Comparison of ENCODE assay signal across 9 cellular contexts in genomic region chr9:96232539-96233241, GRCh38.
DNase-seq lines count a peak whose midpoint lies in the region; ATAC-seq and TF ChIP-seq lines count a peak whose summit lies in the region.
"Had no signal": no experiment of that assay in that cellular context is flagged by ENCODE, and none has a peak within 500 bp of the region (broad histone marks: within the 10 kb centered on the region; RNA-seq: fewer than 3 reads in every experiment).

No MANE protein-coding gene starts in this region.

- H3K27ac ChIP-seq in fibroblast of lung (ENCODE audit: insufficient read depth, low read length), result no peak overlapping the region

- H3K9ac ChIP-seq in fibroblast of lung (ENCODE audit: insufficient read depth, low read length), result no peak overlapping the region

- peak overlapping the region; percentile 46 for H2AFZ ChIP-seq in fibroblast of lung (ENCODE audit: low read length)

- no peak overlapping the region for H3K27ac Mint-ChIP-seq in activated CD8-positive, alpha-beta memory T cell treated with anti-CD3 and anti-CD28 coated beads, Interleukin-2, amount 10 ng/mL, durations not matched to agents 7 days and 5 days
- H3K27ac Mint-ChIP-seq in WTC11 (no peak overlapping the region), natural killer cell (no peak overlapping the region)
- H3K27ac Mint-ChIP-seq: stimulated activated naive CD8-positive, alpha-beta T cell treated with anti-CD3 and anti-CD28 coated beads, Interleukin-15, Interleukin-2, amounts not matched to agents 100 ng/mL and 50 ng/mL, for 24 hours had no signal

- peak; percentile 48 for DNase-seq in activated CD8-positive, alpha-beta memory T cell treated with anti-CD3 and anti-CD28 coated beads, Interleukin-2, amount 10 ng/mL, durations not matched to agents 7 days and 5 days
- no peak for DNase-seq in activated CD8-positive, alpha-beta memory T cell treated with anti-CD3 and anti-CD28 coated beads for 24 hours
- peak; percentile 70 for DNase-seq in NAMALWA (ENCODE audit: low spot score)
- DNase-seq in WTC11 (ENCODE audit: low spot score), result peak; percentile 48
- peak in 1 of 2 donors; percentile 91 for DNase-seq in fibroblast of lung (ENCODE audit: low read depth in 2 of 2)
- no peak for DNase-seq in natural killer cell
- DNase-seq in NK-92 (lab: John Stamatoyannopoulos, UW; ENCODE audit: unreplicated experiment), result no peak
- no peak for DNase-seq in OCI-M2 (lab: John Stamatoyannopoulos, UW; ENCODE audit: unreplicated experiment)

- H3K4me1 Mint-ChIP-seq in activated CD8-positive, alpha-beta memory T cell treated with anti-CD3 and anti-CD28 coated beads, Interleukin-2, amount 10 ng/mL, durations not matched to agents 7 days and 5 days, result no peaks in the 10 kb centered on the region
- no peaks in the 10 kb centered on the region for H3K4me1 Mint-ChIP-seq in WTC11
- H3K4me1 Mint-ChIP-seq in natural killer cell, result peaks cover 0 to 6% of the 10 kb centered on the region in 2 donors

- H3K4me3 ChIP-seq in fibroblast of lung (replicated peaks in 1 of 4; ENCODE audit: control extremely low read depth in 1 of 4, insufficient read depth in 1 of 4, low read depth in 3 of 4, low read length in 4 of 4), result no peak overlapping the region

- no peak overlapping the region for H3K4me3 Mint-ChIP-seq in activated CD8-positive, alpha-beta memory T cell treated with anti-CD3 and anti-CD28 coated beads, Interleukin-2, amount 10 ng/mL, durations not matched to agents 7 days and 5 days
- H3K4me3 Mint-ChIP-seq in WTC11, result no peak overlapping the region
- H3K4me3 Mint-ChIP-seq in natural killer cell, result no peak overlapping the region
- H3K4me3 Mint-ChIP-seq: stimulated activated naive CD8-positive, alpha-beta T cell treated with anti-CD3 and anti-CD28 coated beads, Interleukin-15, Interleukin-2, amounts not matched to agents 100 ng/mL and 50 ng/mL, for 24 hours had no signal

- peak; percentile 69; the same call in 1 of the 2 replicates for TF ChIP-seq CTCF in WTC11 (IDR thresholded peaks at IDR 0.05)
- TF ChIP-seq CTCF in fibroblast of lung (conservative IDR thresholded peaks at IDR 0.05 in 1 of 2, IDR thresholded peaks at IDR 0.05 in 1 of 2; ENCODE audit: low read depth in 1 of 2, low read length in 2 of 2), result peak; percentile 95 to 98
- peak; percentile 80 for TF ChIP-seq CTCF in natural killer cell (IDR thresholded peaks at IDR 0.05)

- H3K27me3 ChIP-seq in fibroblast of lung (ENCODE audit: control insufficient read depth, insufficient read depth, low read length), result peaks cover 4% of the 10 kb centered on the region

- ATAC-seq in activated CD8-positive, alpha-beta memory T cell treated with anti-CD3 and anti-CD28 coated beads, Interleukin-2, amount 10 ng/mL, durations not matched to agents 7 days and 5 days, result peak; percentile 78
- peak; percentile 96 for ATAC-seq in WTC11
- ATAC-seq in natural killer cell, result peak; percentile 66 to 85 (median 73)

- peaks cover 3% of the 10 kb centered on the region for H3K9me3 Mint-ChIP-seq in activated CD8-positive, alpha-beta memory T cell treated with anti-CD3 and anti-CD28 coated beads, Interleukin-2, amount 10 ng/mL, durations not matched to agents 7 days and 5 days (ENCODE audit: low read depth)
- H3K9me3 Mint-ChIP-seq in WTC11 (peaks cover 21% of the 10 kb centered on the region), natural killer cell (no peaks in the 10 kb centered on the region)

- H4K20me1 ChIP-seq in fibroblast of lung (ENCODE audit: control insufficient read depth, extremely low read depth, insufficient read depth, low read length), result no peaks in the 10 kb centered on the region

- H3K27me3 Mint-ChIP-seq in activated CD8-positive, alpha-beta memory T cell treated with anti-CD3 and anti-CD28 coated beads, Interleukin-2, amount 10 ng/mL, durations not matched to agents 7 days and 5 days, result peaks cover 72% of the 10 kb centered on the region
- H3K27me3 Mint-ChIP-seq in WTC11 (ENCODE audit: low read depth) (no peaks in the 10 kb centered on the region), natural killer cell (ENCODE audit: low read depth in 2 of 2) (peaks cover 41 to 59% of the 10 kb centered on the region in 2 donors)

- POLR2A ChIA-PET in WTC11 (lab: Charles Lee), result no interaction called here

- intact Hi-C loops in natural killer cell (cut with micrococcal nuclease), result loop anchor here (1.0 kb wide), 1 partner anchor 85 kb away; no protein-coding TSS in a partner anchor

- H3K79me2 ChIP-seq in fibroblast of lung (ENCODE audit: control insufficient read depth, insufficient read depth, low read length), result no peaks in the 10 kb centered on the region

- H3K4me2 ChIP-seq in fibroblast of lung (ENCODE audit: extremely low read depth, insufficient read depth, low read length), result peak overlapping the region; percentile 40

- no peaks in the 10 kb centered on the region for H3K36me3 ChIP-seq in fibroblast of lung (ENCODE audit: control insufficient read depth, insufficient read depth, low read length)

- CTCF ChIA-PET in activated CD8-positive, alpha-beta memory T cell treated with anti-CD3 and anti-CD28 coated beads, Interleukin-2, amount 10 ng/mL, durations not matched to agents 7 days and 5 days (lab: Charles Lee), result interaction anchor here (0.6 to 2.2 kb wide), 16 partner anchors 11 to 1196 kb away, joined by 3 to 24 read pairs (median 4); no protein-coding TSS in a partner anchor
- CTCF ChIA-PET in WTC11 (lab: Charles Lee), result interaction anchor here (0.6 to 2.2 kb wide), 32 partner anchors 11 to 915 kb away, joined by 3 to 43 read pairs (median 4); no protein-coding TSS in a partner anchor

- H3K36me3 Mint-ChIP-seq in activated CD8-positive, alpha-beta memory T cell treated with anti-CD3 and anti-CD28 coated beads, Interleukin-2, amount 10 ng/mL, durations not matched to agents 7 days and 5 days, result no peaks in the 10 kb centered on the region
- H3K36me3 Mint-ChIP-seq in WTC11 (peaks cover 2% of the 10 kb centered on the region; the same call in 1 of the 2 replicates), natural killer cell (no peaks in the 10 kb centered on the region)

- H3K9me3 ChIP-seq in fibroblast of lung (ENCODE audit: control insufficient read depth, insufficient read depth, low read depth, low read length), result no peaks in the 10 kb centered on the region

- peaks cover 2% of the 10 kb centered on the region for H3K4me1 ChIP-seq in fibroblast of lung (ENCODE audit: control insufficient read depth, extremely low read depth, insufficient read depth, low read length)

TF ChIP-seq in WTC11, 78 proteins besides CTCF, POLR2A, EP300 and RAD21:
- TF ChIP-seq ZNF423 (CRISPR knock-in tag; IDR thresholded peaks at IDR 0.05), result no peak
- no peak for TF ChIP-seq MLX (CRISPR knock-in tag; IDR thresholded peaks at IDR 0.05)

Comparison
In these comparisons a context has a peak if more than half of its experiments do, and no peak if none do; other contexts are left out.
1. DNase-seq: peak in activated CD8-positive, alpha-beta memory T cell treated with anti-CD3 and anti-CD28 coated beads, Interleukin-2, amount 10 ng/mL, durations not matched to agents 7 days and 5 days (single experiment), NAMALWA (single experiment) and WTC11 (single experiment); none in activated CD8-positive, alpha-beta memory T cell treated with anti-CD3 and anti-CD28 coated beads for 24 hours (single experiment), natural killer cell (single experiment), NK-92 (single experiment) and OCI-M2 (single experiment).
2. Peak in every context shown above with its lines, with median percentiles within 50 percentile points of each other: ATAC-seq and CTCF ChIP-seq.